ENCODE assay signal across 8 cellular contexts in genomic region chr1:54404939-54405880, GRCh38. TPM values are rescaled to one million over a fixed set of nuclear protein-coding genes. Genes with fewer than 3 reads are reported as not detected.
DNase-seq lines count a peak whose midpoint lies in the region; ATAC-seq and TF ChIP-seq lines count a peak whose summit lies in the region.

No MANE protein-coding gene starts in this region.

- no peaks in the 10 kb centered on the region for H3K79me2 ChIP-seq in OCI-LY1 (ENCODE audit: insufficient read depth, low read length)

- H3K27ac ChIP-seq in OCI-LY1 (ENCODE audit: low read depth, low read length, poor library complexity, severe bottlenecking): no peak overlapping the region
- no peak overlapping the region for H3K27ac ChIP-seq in lower lobe of right lung
- H3K27ac ChIP-seq in tibial nerve: peak overlapping the region; percentile 58 to 95 (median 88)

- H3K9me3 ChIP-seq in OCI-LY1 (ENCODE audit: low read length): no peaks in the 10 kb centered on the region
- H3K9me3 ChIP-seq in lower lobe of right lung: no peaks in the 10 kb centered on the region
- H3K9me3 ChIP-seq in tibial nerve: no peaks in the 10 kb centered on the region

- DNase-seq in activated CD4-positive, CD25-positive, alpha-beta regulatory T cell treated with anti-CD3 and anti-CD28 coated beads, Interleukin-2, amount 50 U/mL, for 72 hours: peak; percentile 36
- DNase-seq in activated CD4-positive, CD25-positive, alpha-beta regulatory T cell (lab: John Stamatoyannopoulos, UW): no peak
- DNase-seq in cerebellar cortex (ENCODE audit: low spot score) (peak; percentile 53), lower lobe of right lung (peak; percentile 55), tibial nerve (ENCODE audit: low spot score in 2 of 2) (no peak)

- no peaks in the 10 kb centered on the region for H4K20me1 ChIP-seq in OCI-LY1 (ENCODE audit: insufficient read depth, low read length)

- H3F3A ChIP-seq in OCI-LY1 (ENCODE audit: insufficient read depth, low read length): no peaks in the 10 kb centered on the region

- peak overlapping the region; percentile 68 for H3K4me3 ChIP-seq in OCI-LY1 (ENCODE audit: low read depth, low read length, poor library complexity, severe bottlenecking)
- H3K4me3 ChIP-seq in lower lobe of right lung: peak overlapping the region; percentile 83
- H3K4me3 ChIP-seq in tibial nerve: peak overlapping the region; percentile 75 to 95 (median 82)

- no peak for TF ChIP-seq POLR2A in tibial nerve (IDR thresholded peaks at IDR 0.05)

- H3K4me1 ChIP-seq in OCI-LY1 (ENCODE audit: insufficient read depth, low read length, severe bottlenecking) (peaks cover 45% of the 10 kb centered on the region), lower lobe of right lung (peaks cover 58% of the 10 kb centered on the region), tibial nerve (peaks cover 0 to 62% (median 33%) of the 10 kb centered on the region in 4 donors)

- H3K4me2 ChIP-seq in OCI-LY1 (ENCODE audit: low read length): peak overlapping the region; percentile 88

- TF ChIP-seq CTCF in OCI-LY1 (IDR thresholded peaks at IDR 0.05; ENCODE audit: low read length) (no peak), lower lobe of right lung (IDR thresholded peaks at IDR 0.05) (no peak), tibial nerve (IDR thresholded peaks at IDR 0.05) (no peak)

- peaks cover 18% of the 10 kb centered on the region for H3K36me3 ChIP-seq in OCI-LY1 (ENCODE audit: insufficient read depth, low read length)
- H3K36me3 ChIP-seq in lower lobe of right lung: peaks cover 20% of the 10 kb centered on the region
- peaks cover 0 to 28% (median 0%) of the 10 kb centered on the region in 3 donors for H3K36me3 ChIP-seq in tibial nerve

- H2AFZ ChIP-seq in OCI-LY1 (ENCODE audit: low read length): no peak overlapping the region

- H3K27me3 ChIP-seq in OCI-LY1 (ENCODE audit: insufficient read depth, low read length) (0 out of 2 replicates have a peak, but pooled peaks cover 3% of the 10 kb centered on the region), lower lobe of right lung (ENCODE audit: low read depth) (no peaks in the 10 kb centered on the region), tibial nerve (no peaks in the 10 kb centered on the region)

- WGBS in tibial nerve, 2 donors: 5% methylated on average over 26 to 63 of the region's 91 CpGs

- H3K9ac ChIP-seq in OCI-LY1 (ENCODE audit: low read length): peak overlapping the region; percentile 47; the same call in 1 of the 2 replicates

- TF ChIP-seq EP300 in tibial nerve (IDR thresholded peaks at IDR 0.05): peak in 1 of 2 donors; percentile 34

- H3K9me2 ChIP-seq in OCI-LY1 (ENCODE audit: low read depth, low read length): no peaks in the 10 kb centered on the region

- intact Hi-C loops in lower lobe of right lung (cut with DNase I): loop anchor here (5.0 kb wide), 1 partner anchor 82 kb away; no protein-coding TSS in a partner anchor

- ATAC-seq in lower lobe of right lung (peak; percentile 4 to 8), GM18511 (IDR thresholded peaks at IDR 0.05; ENCODE audit: unreplicated experiment) (no peak), GM18498 (IDR thresholded peaks at IDR 0.05; ENCODE audit: unreplicated experiment) (no peak)

RNA-seq across cellular contexts. Expression of gene SSBP3, which starts 1.0 kb away (rescaled TPM):
- total RNA-seq in lower lobe of right lung: 44.0 TPM
- total RNA-seq in tibial nerve: 10 to 100 TPM; 32.0 to 70.2 (median 60.3) TPM

Comparison
In these comparisons a context has a peak if more than half of its experiments do, and no peak if none do; other contexts are left out.
1. DNase-seq: peak in activated CD4-positive, CD25-positive, alpha-beta regulatory T cell treated with anti-CD3 and anti-CD28 coated beads, Interleukin-2, amount 50 U/mL, for 72 hours (single experiment), cerebellar cortex (single experiment) and lower lobe of right lung (single experiment); none in activated CD4-positive, CD25-positive, alpha-beta regulatory T cell (0 of 4) and tibial nerve (0 of 2).
2. H3K27ac ChIP-seq: peak in tibial nerve (4 of 4); none in OCI-LY1 (single experiment) and lower lobe of right lung (single experiment).
3. ATAC-seq: peak in lower lobe of right lung (2 of 2); none in GM18511 (single experiment) and GM18498 (single experiment).
4. Peak in every context shown above with its lines, with median percentiles within 50 percentile points of each other: H3K4me3 ChIP-seq.